1 cellular context compared by ENCODE assay signal in the genomic region with DNA sequence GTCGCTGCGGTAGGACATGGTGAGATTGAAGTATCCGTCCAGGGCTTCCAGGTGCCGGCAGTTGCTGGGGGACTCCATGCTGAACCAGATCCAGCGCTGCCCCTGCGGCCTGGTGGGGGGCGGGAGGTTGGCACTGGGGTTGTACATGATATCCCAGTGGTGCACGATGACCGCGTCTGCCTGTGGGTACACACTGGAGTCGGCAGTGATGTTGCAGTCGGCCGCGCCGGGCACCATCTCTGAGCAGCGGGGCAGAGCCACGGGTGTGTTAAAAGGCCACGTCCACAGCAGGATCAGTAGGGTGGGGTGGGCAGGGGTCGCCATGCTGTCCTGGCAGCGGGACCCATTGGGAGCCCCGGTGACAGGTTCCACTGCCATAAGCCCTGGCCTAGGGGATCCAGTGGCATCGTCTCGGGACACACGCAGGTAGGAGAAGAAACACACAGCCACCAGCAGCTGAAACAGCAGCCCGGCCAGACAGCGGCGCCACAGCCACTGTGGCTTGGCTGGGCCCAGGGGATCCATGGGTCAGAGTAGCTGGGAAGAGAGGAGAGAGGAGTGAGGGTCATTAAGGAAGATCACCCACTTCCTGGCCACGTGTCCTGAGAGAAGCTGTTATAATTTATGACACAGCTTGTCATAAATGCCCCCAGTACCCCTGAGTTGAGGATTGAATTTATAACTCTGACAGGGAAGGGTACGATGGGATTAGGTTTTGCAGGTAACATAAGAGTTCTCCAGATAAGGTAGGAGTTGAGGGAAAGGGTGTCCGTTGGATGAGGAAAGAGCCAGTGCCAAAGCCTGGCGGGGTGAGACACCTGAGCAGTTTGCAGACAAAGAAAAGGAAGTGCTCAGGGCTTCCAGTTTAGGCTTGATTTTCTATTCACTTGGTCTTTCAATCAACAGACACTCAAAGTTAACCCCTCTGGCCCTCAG.
A peak's percentile ranks its signal among the peaks of the same experiment; 100 is the strongest.
TF ChIP-seq lines count a peak whose summit lies in the region.

No MANE protein-coding gene starts in this region.

TF ChIP-seq in HepG2, 621 proteins besides CTCF, POLR2A, EP300 and RAD21:
- TF ChIP-seq ZNF687 (CRISPR knock-in tag; IDR thresholded peaks at IDR 0.05) (peak; percentile 53; the same call in 1 of the 2 replicates), SALL1 (CRISPR knock-in tag; IDR thresholded peaks at IDR 0.05) (0 out of 2 replicates have a peak, but pooled peaks have one; percentile 13), STAG1 (CRISPR knock-in tag; IDR thresholded peaks at IDR 0.05) (peak; percentile 54), ZFX (CRISPR knock-in tag; IDR thresholded peaks at IDR 0.05; ENCODE audit: low read depth) (peak; percentile 28; the same call in 1 of the 2 replicates), ZNF556 (CRISPR knock-in tag; IDR thresholded peaks at IDR 0.05; ENCODE audit: borderline replicate concordance) (no peak)
